In genomic region chr12:112879191-112879705, GRCh38 we compare ENCODE assay signal across 28 cellular contexts. TPM values are rescaled to one million over a fixed set of nuclear protein-coding genes. Genes with fewer than 3 reads are reported as not detected.
"Had no signal": no experiment of that assay in that cellular context is flagged by ENCODE, and none has a peak within 500 bp of the region (broad histone marks: within the 10 kb centered on the region; RNA-seq: fewer than 3 reads in every experiment).

No MANE protein-coding gene starts in this region.

- H3K36me3 ChIP-seq: brain microvascular endothelial cell, heart left ventricle had no signal

- DNase-seq: activated CD4-positive, alpha-beta memory T cell treated with anti-CD3 and anti-CD28 coated beads, Interleukin-2, amount 10 ng/mL, durations not matched to agents 7 days and 5 days; activated CD4-positive, alpha-beta T cell treated with anti-CD3 and anti-CD28 coated beads for 1 hour; activated CD4-positive, alpha-beta T cell treated with anti-CD3 and anti-CD28 coated beads for 4 hours; activated CD4-positive, alpha-beta T cell treated with anti-CD3 and anti-CD28 coated beads, Interleukin-2, amount 10 ng/mL, durations not matched to agents 7 days and 5 days; activated CD4-positive, alpha-beta T cell treated with anti-CD3 and anti-CD28 coated beads, Interleukin-2, amount 50 U/mL, for 4 hours; activated CD8-positive, alpha-beta memory T cell treated with anti-CD3 and anti-CD28 coated beads for 24 hours; activated effector memory CD4-positive, alpha-beta T cell treated with Interleukin-2 at 50 U/mL for 16 hours; activated gamma-delta T cell treated with Interleukin-2 at 50 U/mL for 16 hours; activated naive CD4-positive, alpha-beta T cell treated with anti-CD3 and anti-CD28 coated beads, Interleukin-2, amount 50 U/mL, for 16 hours; activated naive CD4-positive, alpha-beta T cell treated with Interleukin-2 at 50 U/mL for 16 hours; activated T-cell treated with anti-CD3 and anti-CD28 coated beads, Interleukin-2, amount 50 U/mL, for 4 hours; amniotic stem cell; anterior cingulate cortex; brain microvascular endothelial cell; caudate nucleus; effector CD8-positive, alpha-beta T cell; foreskin fibroblast; heart left ventricle; T-helper 2 cell had no signal

- ATAC-seq: activated T-cell treated with anti-CD3 and anti-CD28 coated beads, Interleukin-2, amount 50 U/mL, for 4 hours; activated T-helper 17 cell treated with anti-CD3 and anti-CD28 coated beads, Interleukin-2, amount 50 U/mL, for 72 hours; esophagus mucosa; heart left ventricle; WTC11 had no signal

- H3K27ac ChIP-seq: brain microvascular endothelial cell, heart left ventricle, VCaP had no signal

- H3K9me3 ChIP-seq: heart left ventricle had no signal

- H3K4me1 ChIP-seq: heart left ventricle had no signal

- H3K4me3 ChIP-seq: heart left ventricle had no signal

- FAIRE-seq: astrocyte, colon, frontal cortex, TTC549 had no signal

RNA-seq across cellular contexts. Expression of gene OAS1, which starts 27.5 kb away (rescaled TPM):
- total RNA-seq: chondrocyte had no signal
